1 cellular context compared by ENCODE assay signal in genomic region chr1:174166530-174167328, GRCh38.
TF ChIP-seq lines count a peak whose summit lies in the region.

No MANE protein-coding gene starts in this region.

TF ChIP-seq in K562, 482 proteins besides CTCF, POLR2A, EP300 and RAD21 (continued from another document and continues in another):
- 0 out of 2 replicates have a peak, but pooled peaks have one; percentile 56 for TF ChIP-seq AFF4 (CRISPR knock-in tag; IDR thresholded peaks at IDR 0.05)
- TF ChIP-seq KLF6 (CRISPR knock-in tag; IDR thresholded peaks at IDR 0.05; ENCODE audit: borderline replicate concordance) = peak; percentile 80; the same call in 1 of the 2 replicates
- peak; percentile 89 to 93 for TF ChIP-seq TRIM24 (IDR thresholded peaks at IDR 0.05)
- no peak for TF ChIP-seq CHD7 (IDR thresholded peaks at IDR 0.05; ENCODE audit: low read depth, low read length)
- TF ChIP-seq ETS1 (conservative IDR thresholded peaks at IDR 0.05; ENCODE audit: control insufficient read depth, low read depth, low read length) = no peak
- TF ChIP-seq SLC30A9 (CRISPR knock-in tag; IDR thresholded peaks at IDR 0.05) = no peak
- peak; percentile 70 for TF ChIP-seq SMARCE1 (IDR thresholded peaks at IDR 0.05)
- TF ChIP-seq MEF2A (IDR thresholded peaks at IDR 0.05; ENCODE audit: control insufficient read depth, low read depth, low read length) = peak; percentile 60
- TF ChIP-seq FOXJ2 (tag; IDR thresholded peaks at IDR 0.05) = peak; percentile 83
- no peak for TF ChIP-seq ZNF217 (CRISPR knock-in tag; IDR thresholded peaks at IDR 0.05)
- TF ChIP-seq ZNF76 (CRISPR knock-in tag; IDR thresholded peaks at IDR 0.05; ENCODE audit: borderline replicate concordance) = peak; percentile 63; the same call in 1 of the 2 replicates
- TF ChIP-seq FOXO4 (CRISPR knock-in tag; IDR thresholded peaks at IDR 0.05) = no peak
- no peak for TF ChIP-seq ZC3H8 (IDR thresholded peaks at IDR 0.05)
- no peak for TF ChIP-seq ZNF77 (CRISPR knock-in tag; IDR thresholded peaks at IDR 0.05)
- TF ChIP-seq HDAC6 (IDR thresholded peaks at IDR 0.05; ENCODE audit: low read depth, low read length) = no peak
- no peak for TF ChIP-seq CGGBP1 (CRISPR knock-in tag; IDR thresholded peaks at IDR 0.05)
- TF ChIP-seq TRIM25 (IDR thresholded peaks at IDR 0.05; ENCODE audit: borderline replicate concordance) = no peak
- TF ChIP-seq HNRNPL (IDR thresholded peaks at IDR 0.05; ENCODE audit: low read depth, low read length) = no peak
- TF ChIP-seq ZNF561 (CRISPR knock-in tag; conservative IDR thresholded peaks at IDR 0.05) = no peak; the same call in 1 of the 2 replicates
- TF ChIP-seq SMARCA4 (IDR thresholded peaks at IDR 0.05) = peak; percentile 86
- TF ChIP-seq THRB (CRISPR knock-in tag; conservative IDR thresholded peaks at IDR 0.05) = peak; percentile 73; the same call in 1 of the 2 replicates
- no peak for TF ChIP-seq REST (CRISPR knock-in tag; IDR thresholded peaks at IDR 0.05; ENCODE audit: low read depth)
- peak; percentile 96 for TF ChIP-seq MAFK (IDR thresholded peaks at IDR 0.05; ENCODE audit: low read length)
- TF ChIP-seq MAX (CRISPR knock-in tag; IDR thresholded peaks at IDR 0.05) = no peak
